14 cellular contexts compared by ENCODE assay signal in the genomic region with DNA sequence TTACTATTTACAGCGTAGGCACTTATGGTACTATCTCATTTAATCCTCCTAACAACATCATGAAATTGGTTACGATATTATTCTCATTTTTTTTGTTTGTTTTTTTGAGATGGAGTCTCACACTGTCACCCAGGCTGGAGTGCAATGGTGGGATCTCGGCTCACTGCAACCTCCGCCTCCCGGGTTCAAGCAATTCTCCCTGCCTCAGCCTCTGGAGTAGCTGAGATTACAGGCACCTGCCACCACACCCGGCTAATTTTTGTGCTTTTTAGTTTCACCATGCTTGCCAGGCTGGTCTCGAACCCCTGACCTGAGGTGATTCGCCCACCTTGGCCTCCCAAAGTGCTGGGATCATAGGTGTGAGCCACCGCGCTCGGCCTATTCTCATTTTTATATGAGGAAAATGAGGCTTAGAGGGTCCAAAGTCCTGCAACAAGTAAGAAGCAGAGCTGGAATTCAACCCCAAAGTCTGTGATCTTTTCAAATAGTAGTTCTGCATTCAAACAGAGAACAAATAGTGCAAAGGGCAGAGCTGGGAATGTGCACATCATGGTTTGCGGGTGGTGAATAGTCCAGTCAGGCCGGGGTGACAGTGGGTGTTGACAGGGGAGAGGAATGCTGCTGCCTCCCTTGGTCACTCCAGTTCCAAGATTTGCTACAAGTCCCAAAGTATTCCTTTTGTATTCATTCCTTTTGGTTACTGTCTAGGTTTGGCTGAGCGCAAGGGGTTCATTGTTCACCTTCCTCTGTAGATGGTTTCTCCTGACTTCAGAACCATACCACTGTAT. TPM values are rescaled to one million over a fixed set of nuclear protein-coding genes. Genes with fewer than 3 reads are reported as not detected.
DNase-seq lines count a peak whose midpoint lies in the region; ATAC-seq, FAIRE-seq and TF ChIP-seq lines count a peak whose summit lies in the region.
"Had no signal": no experiment of that assay in that cellular context is flagged by ENCODE, and none has a peak within 500 bp of the region (broad histone marks: within the 10 kb centered on the region; RNA-seq: fewer than 3 reads in every experiment).

No MANE protein-coding gene starts in this region.

- no peak overlapping the region for H3K27ac ChIP-seq in CD8-positive, alpha-beta T cell (ENCODE audit: low read depth, low read length)
- H3K27ac ChIP-seq in body of pancreas, result peak overlapping the region; percentile 15 to 53 (median 24)
- H3K27ac ChIP-seq in kidney (ENCODE audit: low read depth in 2 of 2, low read length in 2 of 2), result peak overlapping the region; percentile 47 to 76
- peak overlapping the region; percentile 39 for H3K27ac ChIP-seq in parathyroid adenoma

- WGBS in body of pancreas, 2 donors, result 76 to 83% methylated on average over 13 to 14 of the region's 14 CpGs

- peaks cover 36% of the 10 kb centered on the region for H3K4me1 ChIP-seq in CD8-positive, alpha-beta T cell (ENCODE audit: insufficient read depth, low read length)
- H3K4me1 ChIP-seq in body of pancreas, result peaks cover 37% of the 10 kb centered on the region
- H3K4me1 ChIP-seq in kidney (ENCODE audit: control insufficient read depth in 1 of 2, insufficient read depth in 1 of 2, low read depth in 1 of 2, low read length in 2 of 2), result peaks cover 8 to 14% of the 10 kb centered on the region in 2 donors
- peaks cover 5% of the 10 kb centered on the region for H3K4me1 ChIP-seq in parathyroid adenoma

- CTCF ChIA-PET in CD8-positive, alpha-beta T cell (lab: Charles Lee), result interaction anchor here (0.6 to 2.0 kb wide), 4 partner anchors 17 to 409 kb away, joined by 3 to 7 read pairs (median 4); no protein-coding TSS in a partner anchor

- no peak overlapping the region for H3K4me3 ChIP-seq in CD8-positive, alpha-beta T cell (ENCODE audit: low read depth, low read length)
- H3K4me3 ChIP-seq in body of pancreas, result no peak overlapping the region
- H3K4me3 ChIP-seq in kidney (ENCODE audit: low read length in 2 of 2), result peak overlapping the region; percentile 6 to 9
- H3K4me3 ChIP-seq in parathyroid adenoma (ENCODE audit: low read depth, low read length), result peak overlapping the region; percentile 33
- no peak overlapping the region for H3K4me3 ChIP-seq in MG63
- H3K4me3 ChIP-seq: GM12878 had no signal

- FAIRE-seq in kidney (lab: Jason Lieb, UNC), result no peak
- FAIRE-seq: GM12878 had no signal

- H3K9me3 ChIP-seq in CD8-positive, alpha-beta T cell (ENCODE audit: low read length), result no peaks in the 10 kb centered on the region
- H3K9me3 ChIP-seq in body of pancreas (no peaks in the 10 kb centered on the region), kidney (ENCODE audit: control insufficient read depth in 1 of 2, low read length in 2 of 2) (no peaks in the 10 kb centered on the region), parathyroid adenoma (ENCODE audit: control insufficient read depth, low read length) (no peaks in the 10 kb centered on the region), MG63 (no peaks in the 10 kb centered on the region)

- H2AFZ ChIP-seq in parathyroid adenoma, result no peak overlapping the region

- ATAC-seq in CD8-positive, alpha-beta T cell, result no peak
- no peak for ATAC-seq in body of pancreas
- no peak for ATAC-seq in GM21786 (IDR thresholded peaks at IDR 0.05; ENCODE audit: unreplicated experiment)
- ATAC-seq: GM12878 had no signal

- H3K9ac ChIP-seq in kidney (ENCODE audit: low read length in 2 of 2), result no peak overlapping the region
- no peak overlapping the region for H3K9ac ChIP-seq in parathyroid adenoma

- H3K36me3 ChIP-seq in CD8-positive, alpha-beta T cell (ENCODE audit: insufficient read depth, low read length), result peaks cover 2% of the 10 kb centered on the region
- H3K36me3 ChIP-seq in body of pancreas (replicated peaks in 1 of 2; ENCODE audit: insufficient read depth in 1 of 2, low read depth in 2 of 2) (no peaks in the 10 kb centered on the region), kidney (ENCODE audit: control insufficient read depth in 1 of 2, insufficient read depth in 2 of 2, low read length in 2 of 2) (peaks cover 0 to 3% of the 10 kb centered on the region in 2 donors), parathyroid adenoma (ENCODE audit: control insufficient read depth, insufficient read depth, low read length) (no peaks in the 10 kb centered on the region), MG63 (peaks cover 12% of the 10 kb centered on the region)

- H3K36me3 Mint-ChIP-seq in CD8-positive, alpha-beta T cell, result peaks cover 37% of the 10 kb centered on the region
- H3K36me3 Mint-ChIP-seq: naive B cell had no signal

- H3K4me2 ChIP-seq in parathyroid adenoma (ENCODE audit: low read length), result peak overlapping the region; percentile 58

- H3K4me3 Mint-ChIP-seq in CD8-positive, alpha-beta T cell, result no peak overlapping the region

- no peak for DNase-seq in CD8-positive, alpha-beta T cell
- DNase-seq in body of pancreas, result no peak
- DNase-seq in kidney, result no peak
- no peak for DNase-seq in MG63
- DNase-seq in activated T-cell treated with anti-CD3 and anti-CD28 coated beads, Interleukin-2, amount 50 U/mL, for 48 hours, result no peak
- DNase-seq in D341Med (ENCODE audit: low spot score), result no peak
- DNase-seq: activated CD4-positive, alpha-beta T cell treated with anti-CD3 and anti-CD28 coated beads for 1 hour; DND-41; naive B cell; SW 1271 had no signal

- no peaks in the 10 kb centered on the region for H3K27me3 ChIP-seq in CD8-positive, alpha-beta T cell (ENCODE audit: insufficient read depth, low read length)
- no peaks in the 10 kb centered on the region for H3K27me3 ChIP-seq in body of pancreas
- no peaks in the 10 kb centered on the region for H3K27me3 ChIP-seq in parathyroid adenoma (ENCODE audit: control insufficient read depth, insufficient read depth, low read length)
- no peaks in the 10 kb centered on the region for H3K27me3 ChIP-seq in MG63

- H3K9me3 Mint-ChIP-seq in CD8-positive, alpha-beta T cell, result no peaks in the 10 kb centered on the region
- H3K9me3 Mint-ChIP-seq: naive B cell had no signal

- no peaks in the 10 kb centered on the region for H3K27me3 Mint-ChIP-seq in CD8-positive, alpha-beta T cell (ENCODE audit: low read depth)
- H3K27me3 Mint-ChIP-seq: naive B cell had no signal

- POLR2A ChIA-PET in CD8-positive, alpha-beta T cell (lab: Charles Lee), result interaction anchor here (1.0 to 1.1 kb wide), 2 partner anchors 33 to 40 kb away, joined by 3 read pairs; no protein-coding TSS in a partner anchor

- TF ChIP-seq CTCF in CD8-positive, alpha-beta T cell (IDR thresholded peaks at IDR 0.05), result no peak
- no peak for TF ChIP-seq CTCF in body of pancreas (IDR thresholded peaks at IDR 0.05)
- no peak for TF ChIP-seq CTCF in kidney (IDR thresholded peaks at IDR 0.05; ENCODE audit: borderline replicate concordance, extremely low read depth, insufficient read depth)
- TF ChIP-seq CTCF in parathyroid adenoma (IDR thresholded peaks at IDR 0.05), result no peak

- intact Hi-C loops in CD8-positive, alpha-beta T cell (cut with DNase I, micrococcal nuclease), result no loop called here
- intact Hi-C loops in body of pancreas (cut with DNase I) (no loop called here), kidney (cut with DNase I) (no loop called here)

- peaks cover 4% of the 10 kb centered on the region for H3K79me2 ChIP-seq in parathyroid adenoma

- H3K4me1 Mint-ChIP-seq in CD8-positive, alpha-beta T cell (ENCODE audit: low read depth), result peaks cover 48% of the 10 kb centered on the region

- H3K27ac Mint-ChIP-seq in CD8-positive, alpha-beta T cell, result peak overlapping the region; percentile 28

- no peak for TF ChIP-seq POLR2A in body of pancreas (IDR thresholded peaks at IDR 0.05)

RNA-seq across cellular contexts. Expression of a gene that starts 4.6 kb away (rescaled TPM):
- 1 to 10 TPM; 8.0 to 9.0 TPM for total RNA-seq in CD8-positive, alpha-beta T cell
- total RNA-seq in body of pancreas (10 to 100 TPM; 15.8 to 19.4 TPM), kidney (24.0 TPM)
- polyA plus RNA-seq in kidney (ENCODE audit: insufficient read depth, low read depth, low replicate concordance), result 25.6 TPM
- total RNA-seq in MG63 (2014; rRNA removed; shearing (Covaris generic); ENCODE audit: low replicate concordance), result 7.5 and 8.1 TPM in 2 replicates

RNA-seq across cellular contexts. Expression of a gene that starts 6.2 kb away (rescaled TPM):
- 1 to 10 TPM; 2.2 to 2.4 TPM for total RNA-seq in CD8-positive, alpha-beta T cell
- total RNA-seq in body of pancreas (10 to 100 TPM; 36.3 to 39.2 TPM), kidney (33.5 TPM)
- polyA plus RNA-seq in kidney (ENCODE audit: insufficient read depth, low read depth, low replicate concordance), result 35.1 TPM
- total RNA-seq in MG63 (2014; rRNA removed; shearing (Covaris generic); ENCODE audit: low replicate concordance), result 8.7 and 8.9 TPM in 2 replicates

RNA-seq across cellular contexts. Expression of a gene that starts 23.5 kb away (rescaled TPM):
- under 1 TPM; 0.08 to 0.47 TPM for total RNA-seq in CD8-positive, alpha-beta T cell
- under 1 TPM in 1 of 2 donors, not detected in 1; 0.26 TPM for total RNA-seq in body of pancreas
- 0.54 TPM for total RNA-seq in kidney
- polyA plus RNA-seq in kidney (ENCODE audit: insufficient read depth, low read depth, low replicate concordance), result 3.1 TPM
- 0.20 and 5.5 TPM in 2 replicates for total RNA-seq in MG63 (2014; rRNA removed; shearing (Covaris generic); ENCODE audit: low replicate concordance)
- total RNA-seq: epithelial cell of proximal tubule had no signal

RNA-seq across cellular contexts. Expression of a gene that starts 30.8 kb away (rescaled TPM):
- under 1 TPM in 1 of 2 experiments, not detected in 1; 0.16 TPM for total RNA-seq in CD8-positive, alpha-beta T cell
- total RNA-seq in body of pancreas (10 to 100 TPM; 17.4 to 33.3 TPM), kidney (3.3 TPM)
- polyA plus RNA-seq in kidney (ENCODE audit: insufficient read depth, low read depth, low replicate concordance), result 38.5 TPM
- total RNA-seq in MG63 (2014; rRNA removed; shearing (Covaris generic); ENCODE audit: low replicate concordance), result 0.46 TPM in 1 of 2 replicates, not detected in the other
- total RNA-seq: GM12878 had no signal

RNA-seq across cellular contexts. Expression of a gene that starts 34.7 kb away (rescaled TPM):
- total RNA-seq in CD8-positive, alpha-beta T cell, result under 1 TPM; 0.30 to 0.56 TPM
- 1 to 10 TPM; 5.7 to 6.9 TPM for total RNA-seq in body of pancreas
- 6.2 TPM for total RNA-seq in kidney
- polyA plus RNA-seq in kidney (ENCODE audit: insufficient read depth, low read depth, low replicate concordance), result 12.8 TPM
- 1.1 TPM in 1 of 2 replicates, not detected in the other for total RNA-seq in MG63 (2014; rRNA removed; shearing (Covaris generic); ENCODE audit: low replicate concordance)

Comparison
In these comparisons a context has a peak if more than half of its experiments do, and no peak if none do; other contexts are left out.
1. H3K4me3 ChIP-seq: peak in kidney (2 of 2) and parathyroid adenoma (single experiment); none in CD8-positive, alpha-beta T cell (single experiment), body of pancreas (0 of 2) and MG63 (single experiment).